Comparison of ENCODE assay signal across 14 cellular contexts in the genomic region with DNA sequence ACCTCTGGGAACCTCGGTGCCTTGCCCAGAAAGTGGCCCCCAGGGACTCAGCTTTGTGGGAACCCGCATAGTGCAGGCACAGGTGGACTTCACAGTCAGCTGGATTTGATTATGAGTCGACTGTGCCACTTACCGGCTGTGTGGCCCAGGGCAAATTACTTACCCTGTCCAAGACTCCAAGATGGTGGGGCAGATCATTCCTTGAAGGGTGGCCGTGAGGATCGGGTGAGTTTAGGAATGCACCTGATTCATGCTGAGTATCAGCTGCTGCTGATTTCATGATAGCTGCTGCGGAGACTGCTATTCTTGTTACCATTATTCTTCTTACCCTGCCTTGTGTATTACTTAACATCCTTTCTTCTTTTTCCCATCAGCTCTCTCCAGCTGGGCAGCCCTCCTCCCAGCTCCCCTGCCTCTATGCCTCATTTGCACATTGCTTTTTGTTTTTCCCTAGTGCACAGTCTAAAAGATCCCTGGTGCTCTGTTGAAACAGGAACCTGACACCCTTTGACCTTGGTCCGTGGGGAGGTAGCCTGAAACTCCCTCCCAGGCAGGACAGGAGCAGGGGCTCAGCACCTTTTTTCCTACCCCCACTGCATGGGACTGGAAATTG. TPM values are rescaled to one million over a fixed set of nuclear protein-coding genes. Genes with fewer than 3 reads are reported as not detected.
A peak's percentile ranks its signal among the peaks of the same experiment; 100 is the strongest.
DNase-seq lines count a peak whose midpoint lies in the region; ATAC-seq and TF ChIP-seq lines count a peak whose summit lies in the region.
"Had no signal": no experiment of that assay in that cellular context is flagged by ENCODE, and none has a peak within 500 bp of the region (broad histone marks: within the 10 kb centered on the region; RNA-seq: fewer than 3 reads in every experiment).

No MANE protein-coding gene starts in this region.

- no peaks in the 10 kb centered on the region for H3K36me3 ChIP-seq in breast epithelium
- H3K36me3 ChIP-seq in body of pancreas (replicated peaks in 1 of 2; ENCODE audit: insufficient read depth in 1 of 2, low read depth in 2 of 2), result no peaks in the 10 kb centered on the region
- H3K36me3 ChIP-seq in kidney epithelial cell (ENCODE audit: control insufficient read depth, insufficient read depth, low read length), result no peaks in the 10 kb centered on the region
- H3K36me3 ChIP-seq in vagina, result no peaks in the 10 kb centered on the region
- H3K36me3 ChIP-seq: ascending aorta had no signal

- no peaks in the 10 kb centered on the region for H3K4me1 Mint-ChIP-seq in MCF 10A (ENCODE audit: insufficient read depth, unreplicated experiment)
- no peaks in the 10 kb centered on the region for H3K4me1 Mint-ChIP-seq in activated CD4-positive, alpha-beta T cell treated with anti-CD3 and anti-CD28 coated beads, Interleukin-2, amount 10 ng/mL, durations not matched to agents 7 days and 5 days

- TF ChIP-seq CTCF in breast epithelium (IDR thresholded peaks at IDR 0.05), result no peak
- TF ChIP-seq CTCF in MCF 10A (IDR thresholded peaks at IDR 0.05; ENCODE audit: unreplicated experiment), result no peak
- no peak for TF ChIP-seq CTCF in body of pancreas (IDR thresholded peaks at IDR 0.05)
- TF ChIP-seq CTCF in kidney epithelial cell (IDR thresholded peaks at IDR 0.05; ENCODE audit: insufficient read depth, low read length, poor library complexity, severe bottlenecking), result no peak
- no peak for TF ChIP-seq CTCF in vagina (IDR thresholded peaks at IDR 0.05)

- no peak overlapping the region for H3K27ac Mint-ChIP-seq in MCF 10A (ENCODE audit: low read depth, unreplicated experiment)
- H3K27ac Mint-ChIP-seq in activated CD4-positive, alpha-beta T cell treated with anti-CD3 and anti-CD28 coated beads, Interleukin-2, amount 10 ng/mL, durations not matched to agents 7 days and 5 days, result no peak overlapping the region

- peaks cover 0 to 9% of the 10 kb centered on the region in 2 donors for H3K4me1 ChIP-seq in breast epithelium
- H3K4me1 ChIP-seq in body of pancreas, result peaks cover 95% of the 10 kb centered on the region
- H3K4me1 ChIP-seq in vagina, result peaks cover 15% of the 10 kb centered on the region

- DNase-seq in breast epithelium (ENCODE audit: low spot score in 2 of 2) (peak in 1 of 2 donors; percentile 22), MCF 10A (ENCODE audit: unreplicated experiment) (no peak), body of pancreas (peak in 2 of 4 donors; percentile 60 to 65), kidney epithelial cell (ENCODE audit: low read depth) (peak; percentile 74), vagina (ENCODE audit: extremely low spot score in 2 of 2) (no peak), AML-193 (lab: John Stamatoyannopoulos, UW) (no peak)
- DNase-seq in activated CD4-positive, alpha-beta T cell treated with anti-CD3 and anti-CD28 coated beads, Interleukin-2, amount 10 ng/mL, durations not matched to agents 7 days and 5 days, result no peak
- DNase-seq: ACHN, NCI-H1930, T1000 had no signal

- H3K27me3 ChIP-seq in breast epithelium, result no peaks in the 10 kb centered on the region
- H3K27me3 ChIP-seq in body of pancreas, result no peaks in the 10 kb centered on the region
- no peaks in the 10 kb centered on the region for H3K27me3 ChIP-seq in kidney epithelial cell (ENCODE audit: control insufficient read depth, insufficient read depth, low read length)
- H3K27me3 ChIP-seq in vagina, result no peaks in the 10 kb centered on the region
- H3K27me3 ChIP-seq: ascending aorta had no signal

- no peaks in the 10 kb centered on the region for H3K36me3 Mint-ChIP-seq in MCF 10A (ENCODE audit: insufficient read depth, unreplicated experiment)
- H3K36me3 Mint-ChIP-seq in activated CD4-positive, alpha-beta T cell treated with anti-CD3 and anti-CD28 coated beads, Interleukin-2, amount 10 ng/mL, durations not matched to agents 7 days and 5 days (ENCODE audit: low read depth), result no peaks in the 10 kb centered on the region

- H3K9me3 ChIP-seq in breast epithelium (no peaks in the 10 kb centered on the region), body of pancreas (no peaks in the 10 kb centered on the region), vagina (no peaks in the 10 kb centered on the region)
- H3K9me3 ChIP-seq: ascending aorta had no signal

- POLR2A ChIA-PET in MCF 10A (lab: Yijun Ruan, JAX), result interaction anchor here (0.6 to 1.2 kb wide), 2 partner anchors 54 to 1030 kb away, joined by 3 to 6 read pairs; a partner anchor contains a TSS
- POLR2A ChIA-PET in activated CD4-positive, alpha-beta T cell treated with anti-CD3 and anti-CD28 coated beads, Interleukin-2, amount 10 ng/mL, durations not matched to agents 7 days and 5 days (lab: Charles Lee), result no interaction called here

- TF ChIP-seq POLR2A in breast epithelium (IDR thresholded peaks at IDR 0.05) (no peak), body of pancreas (IDR thresholded peaks at IDR 0.05) (peak in 1 of 3 donors; percentile 25), vagina (IDR thresholded peaks at IDR 0.05) (no peak)

- no peaks in the 10 kb centered on the region for H3K9me3 Mint-ChIP-seq in MCF 10A (ENCODE audit: unreplicated experiment)
- no peaks in the 10 kb centered on the region for H3K9me3 Mint-ChIP-seq in activated CD4-positive, alpha-beta T cell treated with anti-CD3 and anti-CD28 coated beads, Interleukin-2, amount 10 ng/mL, durations not matched to agents 7 days and 5 days

- H3K4me3 ChIP-seq in breast epithelium (no peak overlapping the region), body of pancreas (no peak overlapping the region), kidney epithelial cell (ENCODE audit: low read depth, low read length) (no peak overlapping the region), vagina (no peak overlapping the region)

- no peak overlapping the region for H3K4me3 Mint-ChIP-seq in MCF 10A (ENCODE audit: unreplicated experiment)
- H3K4me3 Mint-ChIP-seq in activated CD4-positive, alpha-beta T cell treated with anti-CD3 and anti-CD28 coated beads, Interleukin-2, amount 10 ng/mL, durations not matched to agents 7 days and 5 days, result no peak overlapping the region

- intact Hi-C loops in breast epithelium (cut with DNase I; ENCODE audit: low total_unique reads), result no loop called here
- intact Hi-C loops in MCF 10A (cut with micrococcal nuclease), result no loop called here
- intact Hi-C loops in body of pancreas (cut with DNase I), result no loop called here
- intact Hi-C loops in vagina (cut with DNase I), result no loop called here

- H3K27ac ChIP-seq in breast epithelium (peak overlapping the region; percentile 5 to 40), body of pancreas (peak overlapping the region; percentile 64 to 95 (median 86)), vagina (peak overlapping the region; percentile 7)
- H3K27ac ChIP-seq: ascending aorta had no signal

- 10 to 20% methylated on average over 6 to 8 of the region's 8 CpGs for WGBS in body of pancreas, 2 donors

- CTCF ChIA-PET in MCF 10A (lab: Yijun Ruan, JAX), result interaction anchor here (0.6 to 0.7 kb wide), 2 partner anchors 54 to 74 kb away, joined by 3 read pairs; no protein-coding TSS in a partner anchor
- CTCF ChIA-PET in activated CD4-positive, alpha-beta T cell treated with anti-CD3 and anti-CD28 coated beads, Interleukin-2, amount 10 ng/mL, durations not matched to agents 7 days and 5 days (lab: Charles Lee), result no interaction called here

- no TSS peak for BruUV-seq in MCF 10A (replicated peaks; lab: Mats Ljungman, UMichigan)

- H3K27me3 Mint-ChIP-seq in MCF 10A (ENCODE audit: insufficient read depth, unreplicated experiment), result no peaks in the 10 kb centered on the region
- peaks cover 9% of the 10 kb centered on the region for H3K27me3 Mint-ChIP-seq in activated CD4-positive, alpha-beta T cell treated with anti-CD3 and anti-CD28 coated beads, Interleukin-2, amount 10 ng/mL, durations not matched to agents 7 days and 5 days

- ATAC-seq in body of pancreas, result peak; percentile 6
- no peak for ATAC-seq in GM21786 (IDR thresholded peaks at IDR 0.05; ENCODE audit: unreplicated experiment)
- ATAC-seq: left lobe of liver had no signal

RNA-seq across cellular contexts. Expression of a gene that starts 40.5 kb away (rescaled TPM):
- 1 to 10 TPM in 2 of 3 donors, not detected in 1; 1.0 to 2.3 TPM for total RNA-seq in breast epithelium
- not detected in 2 replicates for total RNA-seq in MCF 10A (2022)
- total RNA-seq in body of pancreas, result 1 to 10 TPM; 2.9 to 4.9 TPM
- total RNA-seq in kidney epithelial cell, result 0.21 and 0.27 TPM in 2 replicates
- total RNA-seq in vagina, result not detected
- total RNA-seq in activated CD4-positive, alpha-beta T cell treated with anti-CD3 and anti-CD28 coated beads, Interleukin-2, amount 10 ng/mL, durations not matched to agents 7 days and 5 days, result not detected
- total RNA-seq: ascending aorta, left lobe of liver, osteocyte had no signal

RNA-seq across cellular contexts. Expression of a gene that starts 53.0 kb away (rescaled TPM):
- total RNA-seq in breast epithelium, result 10 to 100 TPM in 2 of 3 donors, 1 to 10 TPM in 1; 1.6 to 26.3 (median 10.8) TPM
- total RNA-seq in MCF 10A (2022), result 6.4 TPM in 2 replicates
- total RNA-seq in body of pancreas, result 10 to 100 TPM; 26.5 to 36.9 TPM
- total RNA-seq in kidney epithelial cell, result 71.7 and 82.3 TPM in 2 replicates
- total RNA-seq in vagina, result 31.4 TPM
- not detected for total RNA-seq in activated CD4-positive, alpha-beta T cell treated with anti-CD3 and anti-CD28 coated beads, Interleukin-2, amount 10 ng/mL, durations not matched to agents 7 days and 5 days
- total RNA-seq: ascending aorta had no signal

Comparison
In these comparisons a context has a peak if more than half of its experiments do, and no peak if none do; other contexts are left out.
1. H3K27ac ChIP-seq: peak in every context shown above with its lines; median percentile 86 in body of pancreas; 22 in breast epithelium; 7 in vagina.